In the genomic region with DNA sequence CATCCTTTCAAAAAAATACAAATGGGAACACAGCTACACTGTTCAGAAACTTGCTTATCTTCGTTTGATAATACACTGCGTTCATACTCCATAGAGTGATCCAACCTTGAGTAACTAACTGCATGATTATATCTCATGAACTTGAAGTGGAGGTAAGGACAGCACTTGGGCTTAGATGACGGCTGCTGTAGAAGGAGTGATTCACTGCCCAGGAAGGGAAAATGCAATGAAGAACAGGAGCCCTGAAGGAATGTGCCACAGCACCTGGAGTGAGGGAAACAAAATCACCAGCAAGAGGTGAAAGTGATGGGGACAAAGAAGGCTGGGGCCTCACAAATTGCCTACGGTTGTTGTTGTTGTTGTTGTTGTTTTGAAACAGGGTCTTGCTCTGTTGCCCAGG, we compare ENCODE assay signal across 11 cellular contexts. TPM values are rescaled to one million over a fixed set of nuclear protein-coding genes. Genes with fewer than 3 reads are reported as not detected.
DNase-seq lines count a peak whose midpoint lies in the region; ATAC-seq and TF ChIP-seq lines count a peak whose summit lies in the region.
"Had no signal": no experiment of that assay in that cellular context is flagged by ENCODE, and none has a peak within 500 bp of the region (broad histone marks: within the 10 kb centered on the region; RNA-seq: fewer than 3 reads in every experiment).

No MANE protein-coding gene starts in this region.

- TF ChIP-seq CTCF in VCaP (conservative IDR thresholded peaks at IDR 0.05) (no peak), lower lobe of right lung (IDR thresholded peaks at IDR 0.05) (no peak)

- no peak overlapping the region for H3K27ac Mint-ChIP-seq in activated naive CD8-positive, alpha-beta T cell treated with anti-CD3 and anti-CD28 coated beads for 36 hours

- H3K4me3 Mint-ChIP-seq in activated naive CD8-positive, alpha-beta T cell treated with anti-CD3 and anti-CD28 coated beads for 36 hours = no peak overlapping the region
- H3K4me3 Mint-ChIP-seq: CD8-positive, alpha-beta memory T cell had no signal

- H3K4me3 ChIP-seq in lower lobe of right lung = no peak overlapping the region
- H3K4me3 ChIP-seq: BLaER1 had no signal

- ATAC-seq in lower lobe of right lung (peak; percentile 43 to 61), HG02678 (IDR thresholded peaks at IDR 0.05; ENCODE audit: unreplicated experiment) (no peak), HG02623 (IDR thresholded peaks at IDR 0.05; ENCODE audit: unreplicated experiment) (no peak)

- peaks cover 4% of the 10 kb centered on the region for H3K4me1 Mint-ChIP-seq in activated naive CD8-positive, alpha-beta T cell treated with anti-CD3 and anti-CD28 coated beads for 36 hours

- peaks cover under 1% of the 10 kb centered on the region for H3K4me1 ChIP-seq in lower lobe of right lung
- H3K4me1 ChIP-seq: BLaER1 had no signal

- no peaks in the 10 kb centered on the region for H3K9me3 Mint-ChIP-seq in activated naive CD8-positive, alpha-beta T cell treated with anti-CD3 and anti-CD28 coated beads for 36 hours
- H3K9me3 Mint-ChIP-seq: CD8-positive, alpha-beta memory T cell had no signal

- H3K36me3 ChIP-seq in lower lobe of right lung = no peaks in the 10 kb centered on the region
- H3K36me3 ChIP-seq: BLaER1 had no signal

- H3K27ac ChIP-seq in VCaP (peak overlapping the region; percentile 11; the same call in 1 of the 2 replicates), epithelial cell of prostate (peak overlapping the region; percentile 56), lower lobe of right lung (no peak overlapping the region)
- H3K27ac ChIP-seq: BLaER1, GM23248 had no signal

- intact Hi-C loops in lower lobe of right lung (cut with DNase I) = no loop called here

- peaks cover 4% of the 10 kb centered on the region for H3K27me3 Mint-ChIP-seq in activated naive CD8-positive, alpha-beta T cell treated with anti-CD3 and anti-CD28 coated beads for 36 hours

- H3K9me3 ChIP-seq in lower lobe of right lung = no peaks in the 10 kb centered on the region
- H3K9me3 ChIP-seq: BLaER1 had no signal

- DNase-seq in epithelial cell of prostate (ENCODE audit: low read depth, low spot score) = peak; percentile 52
- no peak for DNase-seq in lower lobe of right lung
- no peak for DNase-seq in activated naive CD8-positive, alpha-beta T cell treated with anti-CD3 and anti-CD28 coated beads for 36 hours
- DNase-seq in Ammon's horn (ENCODE audit: low spot score) = no peak
- DNase-seq: NCI-H1417 treated with DMSO at 0.1 percent for 48 hours had no signal

- no peaks in the 10 kb centered on the region for H3K36me3 Mint-ChIP-seq in activated naive CD8-positive, alpha-beta T cell treated with anti-CD3 and anti-CD28 coated beads for 36 hours
- H3K36me3 Mint-ChIP-seq: CD8-positive, alpha-beta memory T cell had no signal

- no peaks in the 10 kb centered on the region for H3K27me3 ChIP-seq in lower lobe of right lung (ENCODE audit: low read depth)
- H3K27me3 ChIP-seq: BLaER1 had no signal

RNA-seq across cellular contexts. Expression of gene SC5D, which starts 44.1 kb away (rescaled TPM):
- 56.0 TPM for total RNA-seq in lower lobe of right lung
- total RNA-seq in activated naive CD8-positive, alpha-beta T cell treated with anti-CD3 and anti-CD28 coated beads for 36 hours = 10 to 100 TPM; 22.6 to 25.0 TPM

Comparison
In these comparisons a context has a peak if more than half of its experiments do, and no peak if none do; other contexts are left out.
1. ATAC-seq: peak in lower lobe of right lung (2 of 2); none in HG02678 (single experiment) and HG02623 (single experiment).